In the genomic region with DNA sequence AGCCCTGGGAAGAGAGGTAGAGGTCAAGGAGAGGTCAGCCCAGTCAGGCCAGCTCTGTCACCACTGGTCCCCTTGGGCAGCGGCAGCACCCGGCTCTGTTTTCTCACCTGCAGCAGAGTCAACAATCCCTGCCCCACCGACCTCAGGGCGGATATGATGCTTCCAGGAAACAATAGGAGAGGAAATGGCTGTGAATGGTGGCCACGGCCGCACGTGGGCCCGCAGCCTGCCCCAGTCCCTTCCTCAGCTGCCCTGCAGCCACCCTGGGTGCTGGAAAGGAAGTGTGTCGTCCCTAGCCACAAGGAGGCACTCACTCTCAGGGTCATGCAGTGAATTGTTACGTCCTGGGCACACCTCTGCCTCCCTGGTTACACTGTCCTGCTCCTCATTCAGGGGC, we compare ENCODE assay signal across 8 cellular contexts.
DNase-seq lines count a peak whose midpoint lies in the region; ATAC-seq, FAIRE-seq and TF ChIP-seq lines count a peak whose summit lies in the region.

No MANE protein-coding gene starts in this region.

- peak; percentile 20 to 22 for TF ChIP-seq CTCF in endothelial cell of umbilical vein (IDR thresholded peaks at IDR 0.05; ENCODE audit: extremely low read depth in 1 of 2, insufficient read depth in 1 of 2, low read depth in 1 of 2, low read length in 2 of 2)

- no TSS peak for BruUV-seq in endothelial cell of umbilical vein (replicated peaks; lab: Mats Ljungman, UMichigan)

- intact Hi-C loops in activated CD4-positive, alpha-beta T cell treated with anti-CD3 and anti-CD28 coated beads for 36 hours (cut with DNase I, micrococcal nuclease), result loop anchor here (1.0 to 5.0 kb wide), 2 partner anchors 162 to 227 kb away; a partner anchor contains a TSS
- intact Hi-C loops in endothelial cell of umbilical vein (cut with micrococcal nuclease), result loop anchor here (1.0 kb wide), 7 partner anchors 42 to 424 kb away; a partner anchor contains a TSS

- no peak overlapping the region for H3K4me2 ChIP-seq in endothelial cell of umbilical vein (ENCODE audit: insufficient read depth, low read length)

- no peaks in the 10 kb centered on the region for H3K79me2 ChIP-seq in endothelial cell of umbilical vein (ENCODE audit: control insufficient read depth, insufficient read depth, low read length)

- no peaks in the 10 kb centered on the region for H3K4me1 ChIP-seq in endothelial cell of umbilical vein (ENCODE audit: control insufficient read depth, extremely low read depth, insufficient read depth, low read length)

- H2AFZ ChIP-seq in endothelial cell of umbilical vein (ENCODE audit: low read depth, low read length), result no peak overlapping the region

- H3K9me3 ChIP-seq in endothelial cell of umbilical vein (replicated peaks; ENCODE audit: control insufficient read depth, insufficient read depth, low read length), result no peaks in the 10 kb centered on the region

- FAIRE-seq in endothelial cell of umbilical vein (lab: Jason Lieb, UNC), result peak; percentile 74

- ATAC-seq in activated CD4-positive, alpha-beta T cell treated with anti-CD3 and anti-CD28 coated beads for 36 hours, result peak; percentile 74
- peak; percentile 44 to 86 (median 70) for ATAC-seq in T-cell (replicated peaks in 1 of 4)
- no peak for ATAC-seq in HG03378 (IDR thresholded peaks at IDR 0.05; ENCODE audit: unreplicated experiment)
- ATAC-seq in HG02885 (IDR thresholded peaks at IDR 0.05; ENCODE audit: poor library complexity, unreplicated experiment), result no peak
- ATAC-seq in GM21737 (IDR thresholded peaks at IDR 0.05; ENCODE audit: unreplicated experiment), result no peak

- H3K9me1 ChIP-seq in endothelial cell of umbilical vein (replicated peaks; ENCODE audit: control insufficient read depth, extremely low read depth, insufficient read depth, low read length), result no peaks in the 10 kb centered on the region

- peak; percentile 68 for DNase-seq in activated CD4-positive, alpha-beta T cell treated with anti-CD3 and anti-CD28 coated beads for 36 hours
- DNase-seq in activated CD4-positive, alpha-beta T cell treated with anti-CD3 and anti-CD28 coated beads for 1 hour, result no peak
- peak in 25 of 34 experiments; percentile 6 to 52 (median 23) for DNase-seq in T-cell
- DNase-seq in endothelial cell of umbilical vein (ENCODE audit: low read depth, low spot score), result peak; percentile 28
- peak; percentile 39 to 40 for DNase-seq in stimulated activated CD4-positive, alpha-beta T cell treated with anti-CD3 and anti-CD28 coated beads, Interleukin-2, amount 100 ng/mL, for 24 hours

- no peaks in the 10 kb centered on the region for H3K36me3 ChIP-seq in endothelial cell of umbilical vein (ENCODE audit: control insufficient read depth in 2 of 2, extremely low read depth in 1 of 2, insufficient read depth in 2 of 2, low read length in 2 of 2)

- peak overlapping the region; percentile 21 for H3K27ac ChIP-seq in endothelial cell of umbilical vein (ENCODE audit: insufficient read depth, low read depth, low read length)

- TF ChIP-seq POLR2A in endothelial cell of umbilical vein (IDR thresholded peaks at IDR 0.05; ENCODE audit: low read depth, low read length), result no peak

- H3K27me3 ChIP-seq in endothelial cell of umbilical vein (ENCODE audit: control insufficient read depth in 2 of 2, insufficient read depth in 2 of 2, low read length in 2 of 2), result no peaks in the 10 kb centered on the region

- POLR2A ChIA-PET in activated CD4-positive, alpha-beta T cell treated with anti-CD3 and anti-CD28 coated beads for 36 hours (lab: Charles Lee), result no interaction called here
- POLR2A ChIA-PET in T-cell (lab: Charles Lee), result no interaction called here
- POLR2A ChIA-PET in endothelial cell of umbilical vein (lab: Charles Lee), result no interaction called here

- no peaks in the 10 kb centered on the region for H3K36me3 Mint-ChIP-seq in activated CD4-positive, alpha-beta T cell treated with anti-CD3 and anti-CD28 coated beads for 36 hours (ENCODE audit: low read depth)
- H3K36me3 Mint-ChIP-seq in T-cell, result no peaks in the 10 kb centered on the region

- CTCF ChIA-PET in activated CD4-positive, alpha-beta T cell treated with anti-CD3 and anti-CD28 coated beads for 36 hours (lab: Charles Lee), result interaction anchor here (3.6 kb wide), 1 partner anchor 46 kb away, joined by 16 read pairs; no protein-coding TSS in a partner anchor
- CTCF ChIA-PET in T-cell (lab: Charles Lee), result interaction anchor here in 1 of 2 donors (0.6 to 0.7 kb wide), 2 partner anchors 26 to 46 kb away, joined by 3 read pairs; no protein-coding TSS in a partner anchor
- CTCF ChIA-PET in endothelial cell of umbilical vein (lab: Charles Lee), result interaction anchor here (2.0 kb wide), 1 partner anchor 46 kb away, joined by 5 read pairs; no protein-coding TSS in a partner anchor

- no peaks in the 10 kb centered on the region for H4K20me1 ChIP-seq in endothelial cell of umbilical vein (replicated peaks; ENCODE audit: control insufficient read depth, extremely low read depth, insufficient read depth, low read length)

- no peaks in the 10 kb centered on the region for H3K9me3 Mint-ChIP-seq in activated CD4-positive, alpha-beta T cell treated with anti-CD3 and anti-CD28 coated beads for 36 hours (ENCODE audit: low read depth)
- H3K9me3 Mint-ChIP-seq in T-cell, result no peaks in the 10 kb centered on the region

- no peak overlapping the region for H3K9ac ChIP-seq in endothelial cell of umbilical vein (replicated peaks; ENCODE audit: extremely low read depth, insufficient read depth, low read length)

- H3K4me1 Mint-ChIP-seq in activated CD4-positive, alpha-beta T cell treated with anti-CD3 and anti-CD28 coated beads for 36 hours, result peaks cover 50% of the 10 kb centered on the region
- H3K4me1 Mint-ChIP-seq in T-cell, result peaks cover 35 to 40% (median 39%) of the 10 kb centered on the region in 3 donors

- H3K27me3 Mint-ChIP-seq in activated CD4-positive, alpha-beta T cell treated with anti-CD3 and anti-CD28 coated beads for 36 hours, result no peaks in the 10 kb centered on the region
- H3K27me3 Mint-ChIP-seq in T-cell, result no peaks in the 10 kb centered on the region

- no peak overlapping the region for H3K4me3 Mint-ChIP-seq in activated CD4-positive, alpha-beta T cell treated with anti-CD3 and anti-CD28 coated beads for 36 hours
- peak overlapping the region in 2 of 3 donors; percentile 2 to 6 for H3K4me3 Mint-ChIP-seq in T-cell

- H3K4me3 ChIP-seq in endothelial cell of umbilical vein (replicated peaks in 1 of 3; ENCODE audit: insufficient read depth in 1 of 3, low read depth in 1 of 3, low read length in 3 of 3), result no peak overlapping the region

- H3K27ac Mint-ChIP-seq in activated CD4-positive, alpha-beta T cell treated with anti-CD3 and anti-CD28 coated beads for 36 hours, result peak overlapping the region; percentile 55
- peak overlapping the region; percentile 72 to 89 for H3K27ac Mint-ChIP-seq in T-cell

- dilution Hi-C loops in endothelial cell of umbilical vein (cut with MboI; ENCODE audit: extremely low pct_ligation_motif_present, low sequenced_read_pairs), result no loop called here

TF ChIP-seq in endothelial cell of umbilical vein, 7 proteins besides CTCF, POLR2A, EP300 and RAD21:
- TF ChIP-seq EZH2 (IDR thresholded peaks at IDR 0.05; ENCODE audit: borderline replicate concordance, low read depth, low read length, severe bottlenecking) (no peak), GATA2 (IDR thresholded peaks at IDR 0.05; ENCODE audit: insufficient read depth, insufficient read length, low read depth, low read length) (no peak), POLR2AphosphoS5 (IDR thresholded peaks at IDR 0.05; ENCODE audit: insufficient read depth, low read depth, low read length) (peak; percentile 49), JUN (IDR thresholded peaks at IDR 0.05; ENCODE audit: borderline replicate concordance, insufficient read depth, insufficient read length, low read depth) (no peak)
- TF ChIP-seq, protein P1, sequence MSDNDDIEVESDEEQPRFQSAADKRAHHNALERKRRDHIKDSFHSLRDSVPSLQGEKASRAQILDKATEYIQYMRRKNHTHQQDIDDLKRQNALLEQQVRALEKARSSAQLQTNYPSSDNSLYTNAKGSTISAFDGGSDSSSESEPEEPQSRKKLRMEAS (IDR thresholded peaks at IDR 0.05; ENCODE audit: insufficient read depth, insufficient read length), result peak; percentile 55

Comparison
In these comparisons a context has a peak if more than half of its experiments do, and no peak if none do; other contexts are left out.
1. ATAC-seq: peak in activated CD4-positive, alpha-beta T cell treated with anti-CD3 and anti-CD28 coated beads for 36 hours (single experiment) and T-cell (4 of 4); none in HG03378 (single experiment), HG02885 (single experiment) and GM21737 (single experiment).